In genomic region chr1:62327360-62328051, GRCh38 we compare ENCODE assay signal across 1 cellular context.
A peak's percentile ranks its signal among the peaks of the same experiment; 100 is the strongest.
TF ChIP-seq lines count a peak whose summit lies in the region.

No MANE protein-coding gene starts in this region.

TF ChIP-seq in HepG2, 621 proteins besides CTCF, POLR2A, EP300 and RAD21 (continued from another document and continues in another):
- TF ChIP-seq ATF6 (CRISPR knock-in tag; conservative IDR thresholded peaks at IDR 0.05), result no peak
- no peak for TF ChIP-seq JUND (CRISPR knock-in tag; IDR thresholded peaks at IDR 0.05)
- no peak for TF ChIP-seq SP2 (CRISPR knock-in tag; IDR thresholded peaks at IDR 0.05)
- TF ChIP-seq NFKB2 (CRISPR knock-in tag; IDR thresholded peaks at IDR 0.05; ENCODE audit: borderline replicate concordance), result no peak
- TF ChIP-seq DRAP1 (CRISPR knock-in tag; IDR thresholded peaks at IDR 0.05), result no peak
- TF ChIP-seq ZBTB40 (IDR thresholded peaks at IDR 0.05), result no peak
- no peak for TF ChIP-seq ZBTB40 (CRISPR knock-in tag; IDR thresholded peaks at IDR 0.05)
- TF ChIP-seq KLF9 (CRISPR knock-in tag; IDR thresholded peaks at IDR 0.05; ENCODE audit: low read depth), result no peak
- no peak for TF ChIP-seq RFXANK (CRISPR knock-in tag; IDR thresholded peaks at IDR 0.05)
- TF ChIP-seq MBNL3 (CRISPR knock-in tag; conservative IDR thresholded peaks at IDR 0.05), result no peak
- no peak for TF ChIP-seq SNAPC5 (CRISPR knock-in tag; IDR thresholded peaks at IDR 0.05; ENCODE audit: borderline replicate concordance)
- TF ChIP-seq ZNF318 (CRISPR knock-in tag; IDR thresholded peaks at IDR 0.05), result peak; percentile 81; the same call in 1 of the 2 replicates
- TF ChIP-seq ELF1 (CRISPR knock-in tag; IDR thresholded peaks at IDR 0.05), result 0 out of 2 replicates have a peak, but pooled peaks have one; percentile 28
- TF ChIP-seq ZNF180 (CRISPR knock-in tag; IDR thresholded peaks at IDR 0.05; ENCODE audit: borderline replicate concordance, low read depth), result no peak
- TF ChIP-seq TFDP2 (CRISPR knock-in tag; IDR thresholded peaks at IDR 0.05), result peak; percentile 69
- TF ChIP-seq GRHL1 (CRISPR knock-in tag; conservative IDR thresholded peaks at IDR 0.05), result no peak
- no peak for TF ChIP-seq KDM4B (CRISPR knock-in tag; IDR thresholded peaks at IDR 0.05)
- no peak for TF ChIP-seq U2AF2 (IDR thresholded peaks at IDR 0.05; ENCODE audit: low read depth, low read length)
- no peak for TF ChIP-seq ZNF10 (CRISPR knock-in tag; IDR thresholded peaks at IDR 0.05; ENCODE audit: borderline replicate concordance, low read depth)
- no peak for TF ChIP-seq ZNF354B (CRISPR knock-in tag; IDR thresholded peaks at IDR 0.05)
- no peak; the same call in 1 of the 2 replicates for TF ChIP-seq SP4 (CRISPR knock-in tag; IDR thresholded peaks at IDR 0.05)
- no peak for TF ChIP-seq ZFP36L1 (CRISPR knock-in tag; IDR thresholded peaks at IDR 0.05)
- TF ChIP-seq ZFP91 (CRISPR knock-in tag; IDR thresholded peaks at IDR 0.05; ENCODE audit: borderline replicate concordance), result peak; percentile 56; the same call in 1 of the 2 replicates
- no peak for TF ChIP-seq ZNF333 (CRISPR knock-in tag; IDR thresholded peaks at IDR 0.05; ENCODE audit: borderline replicate concordance)
- TF ChIP-seq GATAD1 (CRISPR knock-in tag; IDR thresholded peaks at IDR 0.05), result no peak
- 0 out of 2 replicates have a peak, but pooled peaks have one; percentile 57 for TF ChIP-seq ZNF383 (CRISPR knock-in tag; IDR thresholded peaks at IDR 0.05; ENCODE audit: borderline replicate concordance)
- TF ChIP-seq HBP1 (CRISPR knock-in tag; IDR thresholded peaks at IDR 0.05; ENCODE audit: low read depth), result no peak
